ENCODE assay signal across 10 cellular contexts in genomic region chr9:96026655-96027213, GRCh38.
A peak's percentile ranks its signal among the peaks of the same experiment; 100 is the strongest.
DNase-seq lines count a peak whose midpoint lies in the region; ATAC-seq and TF ChIP-seq lines count a peak whose summit lies in the region.
"Had no signal": no experiment of that assay in that cellular context is flagged by ENCODE, and none has a peak within 500 bp of the region (broad histone marks: within the 10 kb centered on the region; RNA-seq: fewer than 3 reads in every experiment).

No MANE protein-coding gene starts in this region.

- peaks cover 34% of the 10 kb centered on the region for H3K4me1 Mint-ChIP-seq in T-helper 2 cell treated with Interferon-gamma antibody and Interleukin-4, amounts not matched to agents 5 μg/mL and 100 μg/mL, for 36 hours (ENCODE audit: low read depth)
- peaks cover 17% of the 10 kb centered on the region for H3K4me1 Mint-ChIP-seq in glutamatergic neuron (ENCODE audit: low read depth, unreplicated experiment)

- peak overlapping the region; percentile 64 for H3K27ac Mint-ChIP-seq in T-helper 2 cell treated with Interferon-gamma antibody and Interleukin-4, amounts not matched to agents 5 μg/mL and 100 μg/mL, for 36 hours
- H3K27ac Mint-ChIP-seq in glutamatergic neuron (ENCODE audit: unreplicated experiment) = no peak overlapping the region
- H3K27ac Mint-ChIP-seq: activated T-helper 2 cell treated with anti-CD3 and anti-CD28 coated beads, Interferon-gamma antibody, Interleukin-2, Interleukin-4, amounts not matched to agents 10 μg/mL and 5 μg/mL and 100 μg/mL, durations not matched to agents 14 hours and 24 hours and 36 hours had no signal

- H3K36me3 ChIP-seq in H7 (replicated peaks; ENCODE audit: control insufficient read depth, insufficient read depth, low read length) (no peaks in the 10 kb centered on the region), rectal smooth muscle tissue (ENCODE audit: control insufficient read depth, insufficient read depth, low read length) (no peaks in the 10 kb centered on the region)

- no peak overlapping the region for H3K9ac ChIP-seq in rectal smooth muscle tissue (ENCODE audit: low read length)

- H3K9me3 Mint-ChIP-seq in T-helper 2 cell treated with Interferon-gamma antibody and Interleukin-4, amounts not matched to agents 5 μg/mL and 100 μg/mL, for 36 hours = no peaks in the 10 kb centered on the region
- H3K9me3 Mint-ChIP-seq in glutamatergic neuron (ENCODE audit: unreplicated experiment) = peaks cover 7% of the 10 kb centered on the region
- H3K9me3 Mint-ChIP-seq: activated T-helper 2 cell treated with anti-CD3 and anti-CD28 coated beads, Interferon-gamma antibody, Interleukin-2, Interleukin-4, amounts not matched to agents 10 μg/mL and 5 μg/mL and 100 μg/mL, durations not matched to agents 14 hours and 24 hours and 36 hours had no signal

- DNase-seq in H7 (no peak), glutamatergic neuron (no peak), NCI-H2029 treated with DMSO at 0.1 percent for 48 hours (lab: John Stamatoyannopoulos, UW) (no peak), SKM-1 (lab: John Stamatoyannopoulos, UW; ENCODE audit: unreplicated experiment) (no peak)
- DNase-seq in T-helper 2 cell treated with Interferon-gamma antibody and Interleukin-4, amounts not matched to agents 5 μg/mL and 100 μg/mL, for 36 hours (ENCODE audit: low spot score) = no peak
- no peak for DNase-seq in stimulated activated CD4-positive, alpha-beta T cell treated with anti-CD3 and anti-CD28 coated beads, Interleukin-4, amount 100 ng/mL, for 1 hour
- DNase-seq: central memory CD4-positive, alpha-beta T cell had no signal

- ATAC-seq in GM19324 (IDR thresholded peaks at IDR 0.05; ENCODE audit: low FRiP score, unreplicated experiment) = no peak

- peaks cover 5% of the 10 kb centered on the region for H3K36me3 Mint-ChIP-seq in T-helper 2 cell treated with Interferon-gamma antibody and Interleukin-4, amounts not matched to agents 5 μg/mL and 100 μg/mL, for 36 hours (ENCODE audit: low read depth)
- H3K36me3 Mint-ChIP-seq in glutamatergic neuron (ENCODE audit: unreplicated experiment) = no peaks in the 10 kb centered on the region

- no peak for TF ChIP-seq CTCF in glutamatergic neuron (IDR thresholded peaks at IDR 0.05; ENCODE audit: partially characterized antibody, unreplicated experiment)

- H3K27ac ChIP-seq in rectal smooth muscle tissue (ENCODE audit: low read depth, low read length) = no peak overlapping the region

- peak overlapping the region; percentile 15 for H3K4me3 Mint-ChIP-seq in T-helper 2 cell treated with Interferon-gamma antibody and Interleukin-4, amounts not matched to agents 5 μg/mL and 100 μg/mL, for 36 hours
- peak overlapping the region; percentile 58 for H3K4me3 Mint-ChIP-seq in glutamatergic neuron (ENCODE audit: unreplicated experiment)

- H3K4me1 ChIP-seq in rectal smooth muscle tissue (ENCODE audit: control insufficient read depth, insufficient read depth, low read length) = peaks cover 8% of the 10 kb centered on the region

- peak overlapping the region; percentile 38; the same call in 1 of the 2 replicates for H3K4me3 ChIP-seq in H7 (ENCODE audit: insufficient read depth, low read depth, low read length)
- peak overlapping the region; percentile 52 for H3K4me3 ChIP-seq in rectal smooth muscle tissue (ENCODE audit: low read length)

- peaks cover 23% of the 10 kb centered on the region for H3K27me3 Mint-ChIP-seq in T-helper 2 cell treated with Interferon-gamma antibody and Interleukin-4, amounts not matched to agents 5 μg/mL and 100 μg/mL, for 36 hours (ENCODE audit: low read depth)
- peaks cover 12% of the 10 kb centered on the region for H3K27me3 Mint-ChIP-seq in glutamatergic neuron (ENCODE audit: unreplicated experiment)

- H3K27me3 ChIP-seq in H7 (ENCODE audit: control insufficient read depth, insufficient read depth, low read length) (peaks cover 70% of the 10 kb centered on the region), rectal smooth muscle tissue (ENCODE audit: control insufficient read depth, insufficient read depth, low read length) (peaks cover 3% of the 10 kb centered on the region)
